In genomic region chr16:68257251-68257905, GRCh38 we compare ENCODE assay signal across 8 cellular contexts. TPM values are rescaled to one million over a fixed set of nuclear protein-coding genes. Genes with fewer than 3 reads are reported as not detected.
DNase-seq lines count a peak whose midpoint lies in the region; ATAC-seq lines count a peak whose summit lies in the region.

No MANE protein-coding gene starts in this region.

- DNase-seq in NCI-H345 (lab: John Stamatoyannopoulos, UW), result peak; percentile 55
- no peak for DNase-seq in NCI-H345 treated with DMSO at 0.1 percent for 48 hours (lab: John Stamatoyannopoulos, UW; ENCODE audit: unreplicated experiment)
- peak; percentile 87 for DNase-seq in SHP77 treated with DMSO at 0.1 percent for 48 hours (lab: John Stamatoyannopoulos, UW)
- DNase-seq in myocyte (ENCODE audit: low read depth), result peak; percentile 89
- no peak for DNase-seq in activated T-cell treated with anti-CD3 and anti-CD28 coated beads, Interleukin-2, amount 50 U/mL, for 48 hours
- no peak for DNase-seq in mesenteric fat pad (ENCODE audit: low spot score)
- DNase-seq in pons (ENCODE audit: low spot score), result no peak

- peak; percentile 54 for ATAC-seq in HG03064 (IDR thresholded peaks at IDR 0.05; ENCODE audit: low read depth, unreplicated experiment)

RNA-seq across cellular contexts. Expression of gene SLC7A6, which starts 6.9 kb away (rescaled TPM):
- total RNA-seq in myocyte (28.0 and 36.4 TPM in 2 replicates), mesenteric fat pad (264 TPM)
- polyA plus RNA-seq in myocyte (2012), result 24.6 TPM

RNA-seq across cellular contexts. Expression of gene PLA2G15, which starts 12.2 kb away (rescaled TPM):
- 127 and 180 TPM in 2 replicates for total RNA-seq in myocyte
- 72.6 TPM for polyA plus RNA-seq in myocyte (2012)
- 40.2 TPM for total RNA-seq in mesenteric fat pad

RNA-seq across cellular contexts. Expression of gene ESRP2, which starts 21.5 kb away (rescaled TPM):
- total RNA-seq in myocyte (0.11 TPM in 1 of 2 replicates, not detected in the other), mesenteric fat pad (0.71 TPM)
- polyA plus RNA-seq in myocyte (2012), result 0.35 TPM

RNA-seq across cellular contexts. Expression of gene SLC7A6OS, which starts 53.4 kb away (rescaled TPM):
- total RNA-seq in myocyte, result 19.3 and 21.3 TPM in 2 replicates
- 12.5 TPM for polyA plus RNA-seq in myocyte (2012)
- 12.3 TPM for total RNA-seq in mesenteric fat pad

RNA-seq across cellular contexts. Expression of gene PRMT7, which starts 53.4 kb away (rescaled TPM):
- total RNA-seq in myocyte (48.9 and 59.6 TPM in 2 replicates), mesenteric fat pad (35.7 TPM)
- 44.8 TPM for polyA plus RNA-seq in myocyte (2012)

Comparison
In these comparisons a context has a peak if more than half of its experiments do, and no peak if none do; other contexts are left out.
1. DNase-seq: peak in NCI-H345 (single experiment), SHP77 treated with DMSO at 0.1 percent for 48 hours (single experiment) and myocyte (single experiment); none in NCI-H345 treated with DMSO at 0.1 percent for 48 hours (single experiment), activated T-cell treated with anti-CD3 and anti-CD28 coated beads, Interleukin-2, amount 50 U/mL, for 48 hours (0 of 2), mesenteric fat pad (single experiment) and pons (single experiment).